8 cellular contexts compared by ENCODE assay signal in genomic region chr12:106358410-106359241, GRCh38. TPM values are rescaled to one million over a fixed set of nuclear protein-coding genes. Genes with fewer than 3 reads are reported as not detected.
DNase-seq lines count a peak whose midpoint lies in the region; ATAC-seq lines count a peak whose summit lies in the region.

No MANE protein-coding gene starts in this region.

- 32% methylated on average over 17 of the region's 17 CpGs for WGBS in right cardiac atrium

- DNase-seq in COLO829 (ENCODE audit: low spot score) (peak; percentile 41), KG1 (lab: John Stamatoyannopoulos, UW) (peak; percentile 63), right cardiac atrium (peak in 2 of 3 donors; percentile 43 to 56), skeletal muscle cell (ENCODE audit: low read depth) (peak; percentile 42), DMS153 treated with DMSO at 0.1 percent for 48 hours (lab: John Stamatoyannopoulos, UW; ENCODE audit: unreplicated experiment) (no peak), G401 (ENCODE audit: low spot score) (no peak)
- no peak for DNase-seq in activated naive CD4-positive, alpha-beta T cell treated with anti-CD3 and anti-CD28 coated beads, Interleukin-2, amount 50 U/mL, for 72 hours (ENCODE audit: low spot score in 2 of 2)

- H3K27ac ChIP-seq in right cardiac atrium (ENCODE audit: low read length): peak overlapping the region; percentile 94

- no peaks in the 10 kb centered on the region for H3K9me3 ChIP-seq in right cardiac atrium (ENCODE audit: control insufficient read depth, low read length)

- in situ Hi-C loops in G401 (cut with HindIII; ENCODE audit: low sequenced_read_pairs): no loop called here

- ATAC-seq in GM21529 (IDR thresholded peaks at IDR 0.05; ENCODE audit: unreplicated experiment) (peak; percentile 18), right cardiac atrium (peak; percentile 20 to 60)
- ATAC-seq in activated naive CD4-positive, alpha-beta T cell treated with anti-CD3 and anti-CD28 coated beads, Interleukin-2, amount 50 U/mL, for 72 hours: peak in 1 of 2 donors; percentile 21

- H3K4me3 ChIP-seq in right cardiac atrium (ENCODE audit: low read length) (peak overlapping the region; percentile 71), skeletal muscle cell (ENCODE audit: low read depth, low read length) (peak overlapping the region; percentile 83)

- peaks cover 2% of the 10 kb centered on the region for H3K4me1 ChIP-seq in right cardiac atrium (ENCODE audit: control insufficient read depth, insufficient read depth, low read length)

- H3K36me3 Mint-ChIP-seq in activated naive CD4-positive, alpha-beta T cell treated with anti-CD3 and anti-CD28 coated beads, Interleukin-2, amount 50 U/mL, for 72 hours: peaks cover 6 to 7% of the 10 kb centered on the region in 2 donors

- intact Hi-C loops in right cardiac atrium (cut with DNase I): loop anchor here in 2 of 4 donors (5.0 to 10.0 kb wide), 2 partner anchors 131 to 134 kb away; no protein-coding TSS in a partner anchor

- H3K27me3 ChIP-seq in right cardiac atrium (ENCODE audit: control insufficient read depth, insufficient read depth): no peaks in the 10 kb centered on the region

- peak overlapping the region; percentile 94 to 97 for H3K27ac Mint-ChIP-seq in activated naive CD4-positive, alpha-beta T cell treated with anti-CD3 and anti-CD28 coated beads, Interleukin-2, amount 50 U/mL, for 72 hours

- H3K9me3 Mint-ChIP-seq in activated naive CD4-positive, alpha-beta T cell treated with anti-CD3 and anti-CD28 coated beads, Interleukin-2, amount 50 U/mL, for 72 hours: no peaks in the 10 kb centered on the region

RNA-seq across cellular contexts. Expression of gene POLR3B, which starts 1.1 kb away (rescaled TPM):
- total RNA-seq in activated naive CD4-positive, alpha-beta T cell treated with anti-CD3 and anti-CD28 coated beads, Interleukin-2, amount 50 U/mL, for 72 hours: 1 to 10 TPM; 3.6 to 6.4 TPM
- total RNA-seq in right cardiac atrium: 1 to 10 TPM; 7.1 to 8.6 (median 7.9) TPM
- polyA plus RNA-seq in right cardiac atrium: 3.4 TPM
- total RNA-seq in G401 (2014; rRNA removed; shearing (Covaris generic)): 7.4 and 8.1 TPM in 2 replicates

RNA-seq across cellular contexts. Expression of gene TCP11L2, which starts 56.1 kb away (rescaled TPM):
- 10 to 100 TPM; 19.2 to 19.6 TPM for total RNA-seq in activated naive CD4-positive, alpha-beta T cell treated with anti-CD3 and anti-CD28 coated beads, Interleukin-2, amount 50 U/mL, for 72 hours
- 10 to 100 TPM; 54.0 to 64.5 (median 61.9) TPM for total RNA-seq in right cardiac atrium
- polyA plus RNA-seq in right cardiac atrium: 14.2 TPM
- total RNA-seq in G401 (2014; rRNA removed; shearing (Covaris generic)): 12.7 and 12.9 TPM in 2 replicates

Comparison
In these comparisons a context has a peak if more than half of its experiments do, and no peak if none do; other contexts are left out.
1. DNase-seq: peak in COLO829 (single experiment), KG1 (single experiment), right cardiac atrium (2 of 3) and skeletal muscle cell (single experiment); none in activated naive CD4-positive, alpha-beta T cell treated with anti-CD3 and anti-CD28 coated beads, Interleukin-2, amount 50 U/mL, for 72 hours (0 of 2), DMS153 treated with DMSO at 0.1 percent for 48 hours (single experiment) and G401 (single experiment).